21 cellular contexts compared by ENCODE assay signal in genomic region chr1:45196863-45197262, GRCh38. TPM values are rescaled to one million over a fixed set of nuclear protein-coding genes. Genes with fewer than 3 reads are reported as not detected.
"Had no signal": no experiment of that assay in that cellular context is flagged by ENCODE, and none has a peak within 500 bp of the region (broad histone marks: within the 10 kb centered on the region; RNA-seq: fewer than 3 reads in every experiment).

No MANE protein-coding gene starts in this region.

- H3K9me3 ChIP-seq: SK-N-SH had no signal

- H3K36me3 Mint-ChIP-seq: T-cell had no signal

- H3K27ac Mint-ChIP-seq: T-cell had no signal

- H3K4me2 ChIP-seq: SK-N-SH had no signal

- ATAC-seq: HepG2, Panc1, T-cell had no signal

- DNase-seq: IMR-90, Kasumi-1, KG1, NCI-H1092 treated with DMSO at 0.1 percent for 48 hours, NCI-H1436, NCI-H187 treated with DMSO at 0.1 percent for 48 hours, NCI-H2029 treated with DMSO at 0.1 percent for 48 hours, NCI-H226, NCI-H446, NCI-H510A, NCI-H524 treated with DMSO at 0.1 percent for 48 hours, NCI-H69, NCI-H774, SHP77, SK-N-SH, SW 1271, T-cell had no signal

- H3K4me3 Mint-ChIP-seq: T-cell had no signal

- FAIRE-seq: HepG2 had no signal

- H3K9ac ChIP-seq: SK-N-SH had no signal

- H3K27ac ChIP-seq: RWPE1 had no signal

- H3K9me2 ChIP-seq: SK-N-SH had no signal

RNA-seq across cellular contexts. Expression of gene ZSWIM5, which starts 9.5 kb away (rescaled TPM):
- total RNA-seq: HT1080 had no signal
